1 cellular context compared by ENCODE assay signal in genomic region chr16:28930652-28931051, GRCh38.
TF ChIP-seq lines count a peak whose summit lies in the region.

No MANE protein-coding gene starts in this region.

TF ChIP-seq in GM12878, 131 proteins besides CTCF, POLR2A, EP300 and RAD21 (continued from another document and continues in another):
- TF ChIP-seq, protein P1, sequence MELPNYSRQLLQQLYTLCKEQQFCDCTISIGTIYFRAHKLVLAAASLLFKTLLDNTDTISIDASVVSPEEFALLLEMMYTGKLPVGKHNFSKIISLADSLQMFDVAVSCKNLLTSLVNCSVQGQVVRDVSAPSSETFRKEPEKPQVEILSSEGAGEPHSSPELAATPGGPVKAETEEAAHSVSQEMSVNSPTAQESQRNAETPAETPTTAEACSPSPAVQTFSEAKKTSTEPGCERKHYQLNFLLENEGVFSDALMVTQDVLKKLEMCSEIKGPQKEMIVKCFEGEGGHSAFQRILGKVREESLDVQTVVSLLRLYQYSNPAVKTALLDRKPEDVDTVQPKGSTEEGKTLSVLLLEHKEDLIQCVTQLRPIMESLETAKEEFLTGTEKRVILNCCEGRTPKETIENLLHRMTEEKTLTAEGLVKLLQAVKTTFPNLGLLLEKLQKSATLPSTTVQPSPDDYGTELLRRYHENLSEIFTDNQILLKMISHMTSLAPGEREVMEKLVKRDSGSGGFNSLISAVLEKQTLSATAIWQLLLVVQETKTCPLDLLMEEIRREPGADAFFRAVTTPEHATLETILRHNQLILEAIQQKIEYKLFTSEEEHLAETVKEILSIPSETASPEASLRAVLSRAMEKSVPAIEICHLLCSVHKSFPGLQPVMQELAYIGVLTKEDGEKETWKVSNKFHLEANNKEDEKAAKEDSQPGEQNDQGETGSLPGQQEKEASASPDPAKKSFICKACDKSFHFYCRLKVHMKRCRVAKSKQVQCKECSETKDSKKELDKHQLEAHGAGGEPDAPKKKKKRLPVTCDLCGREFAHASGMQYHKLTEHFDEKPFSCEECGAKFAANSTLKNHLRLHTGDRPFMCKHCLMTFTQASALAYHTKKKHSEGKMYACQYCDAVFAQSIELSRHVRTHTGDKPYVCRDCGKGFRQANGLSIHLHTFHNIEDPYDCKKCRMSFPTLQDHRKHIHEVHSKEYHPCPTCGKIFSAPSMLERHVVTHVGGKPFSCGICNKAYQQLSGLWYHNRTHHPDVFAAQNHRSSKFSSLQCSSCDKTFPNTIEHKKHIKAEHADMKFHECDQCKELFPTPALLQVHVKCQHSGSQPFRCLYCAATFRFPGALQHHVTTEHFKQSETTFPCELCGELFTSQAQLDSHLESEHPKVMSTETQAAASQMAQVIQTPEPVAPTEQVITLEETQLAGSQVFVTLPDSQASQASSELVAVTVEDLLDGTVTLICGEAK (IDR thresholded peaks at IDR 0.05; ENCODE audit: borderline replicate concordance): no peak
- peak; percentile 28; the same call in 1 of the 2 replicates for TF ChIP-seq CHD2 (IDR thresholded peaks at IDR 0.05; ENCODE audit: borderline replicate concordance, low read depth, low read length)
- peak; percentile 83; the same call in 1 of the 2 replicates for TF ChIP-seq TCF12 (IDR thresholded peaks at IDR 0.05; ENCODE audit: low read depth, low read length)
- peak; percentile 99 for TF ChIP-seq MEF2B (IDR thresholded peaks at IDR 0.05; ENCODE audit: partially characterized antibody, poor library complexity, severe bottlenecking)
- TF ChIP-seq EZH2 (IDR thresholded peaks at IDR 0.05; ENCODE audit: borderline replicate concordance, control insufficient read depth, low read depth, low read length): no peak
- peak; percentile 58 for TF ChIP-seq SP1 (IDR thresholded peaks at IDR 0.05; ENCODE audit: low read depth, low read length)
- TF ChIP-seq, protein P2, sequence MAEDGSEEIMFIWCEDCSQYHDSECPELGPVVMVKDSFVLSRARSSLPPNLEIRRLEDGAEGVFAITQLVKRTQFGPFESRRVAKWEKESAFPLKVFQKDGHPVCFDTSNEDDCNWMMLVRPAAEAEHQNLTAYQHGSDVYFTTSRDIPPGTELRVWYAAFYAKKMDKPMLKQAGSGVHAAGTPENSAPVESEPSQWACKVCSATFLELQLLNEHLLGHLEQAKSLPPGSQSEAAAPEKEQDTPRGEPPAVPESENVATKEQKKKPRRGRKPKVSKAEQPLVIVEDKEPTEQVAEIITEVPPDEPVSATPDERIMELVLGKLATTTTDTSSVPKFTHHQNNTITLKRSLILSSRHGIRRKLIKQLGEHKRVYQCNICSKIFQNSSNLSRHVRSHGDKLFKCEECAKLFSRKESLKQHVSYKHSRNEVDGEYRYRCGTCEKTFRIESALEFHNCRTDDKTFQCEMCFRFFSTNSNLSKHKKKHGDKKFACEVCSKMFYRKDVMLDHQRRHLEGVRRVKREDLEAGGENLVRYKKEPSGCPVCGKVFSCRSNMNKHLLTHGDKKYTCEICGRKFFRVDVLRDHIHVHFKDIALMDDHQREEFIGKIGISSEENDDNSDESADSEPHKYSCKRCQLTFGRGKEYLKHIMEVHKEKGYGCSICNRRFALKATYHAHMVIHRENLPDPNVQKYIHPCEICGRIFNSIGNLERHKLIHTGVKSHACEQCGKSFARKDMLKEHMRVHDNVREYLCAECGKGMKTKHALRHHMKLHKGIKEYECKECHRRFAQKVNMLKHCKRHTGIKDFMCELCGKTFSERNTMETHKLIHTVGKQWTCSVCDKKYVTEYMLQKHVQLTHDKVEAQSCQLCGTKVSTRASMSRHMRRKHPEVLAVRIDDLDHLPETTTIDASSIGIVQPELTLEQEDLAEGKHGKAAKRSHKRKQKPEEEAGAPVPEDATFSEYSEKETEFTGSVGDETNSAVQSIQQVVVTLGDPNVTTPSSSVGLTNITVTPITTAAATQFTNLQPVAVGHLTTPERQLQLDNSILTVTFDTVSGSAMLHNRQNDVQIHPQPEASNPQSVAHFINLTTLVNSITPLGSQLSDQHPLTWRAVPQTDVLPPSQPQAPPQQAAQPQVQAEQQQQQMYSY (CRISPR knock-in tag; IDR thresholded peaks at IDR 0.05): no peak
- TF ChIP-seq ZNF592 (IDR thresholded peaks at IDR 0.05): peak; percentile 74; the same call in 1 of the 2 replicates
- TF ChIP-seq JUNB (IDR thresholded peaks at IDR 0.05): no peak
- peak in 1 of 2 experiments; percentile 32; a peak in 1 of 4 replicates for TF ChIP-seq BHLHE40 (IDR thresholded peaks at IDR 0.05; ENCODE audit: borderline replicate concordance in 1 of 2, low read depth in 2 of 2, low read length in 1 of 2)
- no peak for TF ChIP-seq TAF1 (IDR thresholded peaks at IDR 0.05; ENCODE audit: borderline replicate concordance, low read depth, low read length)
- TF ChIP-seq CHD1 (IDR thresholded peaks at IDR 0.05; ENCODE audit: low read depth, low read length): no peak
- no peak for TF ChIP-seq HDGF (IDR thresholded peaks at IDR 0.05)
- TF ChIP-seq POU2F2 (IDR thresholded peaks at IDR 0.05; ENCODE audit: borderline replicate concordance, low read depth, low read length): 0 out of 3 replicates have a peak, but pooled peaks have one; percentile 22
- 0 out of 2 replicates have a peak, but pooled peaks have one; percentile 51 for TF ChIP-seq ZNF24 (IDR thresholded peaks at IDR 0.05)
- TF ChIP-seq SREBF2 (IDR thresholded peaks at IDR 0.05; ENCODE audit: low read length): no peak
- no peak for TF ChIP-seq ATF3 (IDR thresholded peaks at IDR 0.05; ENCODE audit: borderline replicate concordance, extremely low read depth, low read depth, low read length)
- TF ChIP-seq, protein P3, sequence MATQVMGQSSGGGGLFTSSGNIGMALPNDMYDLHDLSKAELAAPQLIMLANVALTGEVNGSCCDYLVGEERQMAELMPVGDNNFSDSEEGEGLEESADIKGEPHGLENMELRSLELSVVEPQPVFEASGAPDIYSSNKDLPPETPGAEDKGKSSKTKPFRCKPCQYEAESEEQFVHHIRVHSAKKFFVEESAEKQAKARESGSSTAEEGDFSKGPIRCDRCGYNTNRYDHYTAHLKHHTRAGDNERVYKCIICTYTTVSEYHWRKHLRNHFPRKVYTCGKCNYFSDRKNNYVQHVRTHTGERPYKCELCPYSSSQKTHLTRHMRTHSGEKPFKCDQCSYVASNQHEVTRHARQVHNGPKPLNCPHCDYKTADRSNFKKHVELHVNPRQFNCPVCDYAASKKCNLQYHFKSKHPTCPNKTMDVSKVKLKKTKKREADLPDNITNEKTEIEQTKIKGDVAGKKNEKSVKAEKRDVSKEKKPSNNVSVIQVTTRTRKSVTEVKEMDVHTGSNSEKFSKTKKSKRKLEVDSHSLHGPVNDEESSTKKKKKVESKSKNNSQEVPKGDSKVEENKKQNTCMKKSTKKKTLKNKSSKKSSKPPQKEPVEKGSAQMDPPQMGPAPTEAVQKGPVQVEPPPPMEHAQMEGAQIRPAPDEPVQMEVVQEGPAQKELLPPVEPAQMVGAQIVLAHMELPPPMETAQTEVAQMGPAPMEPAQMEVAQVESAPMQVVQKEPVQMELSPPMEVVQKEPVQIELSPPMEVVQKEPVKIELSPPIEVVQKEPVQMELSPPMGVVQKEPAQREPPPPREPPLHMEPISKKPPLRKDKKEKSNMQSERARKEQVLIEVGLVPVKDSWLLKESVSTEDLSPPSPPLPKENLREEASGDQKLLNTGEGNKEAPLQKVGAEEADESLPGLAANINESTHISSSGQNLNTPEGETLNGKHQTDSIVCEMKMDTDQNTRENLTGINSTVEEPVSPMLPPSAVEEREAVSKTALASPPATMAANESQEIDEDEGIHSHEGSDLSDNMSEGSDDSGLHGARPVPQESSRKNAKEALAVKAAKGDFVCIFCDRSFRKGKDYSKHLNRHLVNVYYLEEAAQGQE (IDR thresholded peaks at IDR 0.05; ENCODE audit: low read depth, low read length): no peak
- no peak for TF ChIP-seq NKRF (conservative IDR thresholded peaks at IDR 0.05)
- peak; percentile 77 for TF ChIP-seq CUX1 (IDR thresholded peaks at IDR 0.05; ENCODE audit: insufficient replicate concordance, low read depth, low read length)
- TF ChIP-seq IRF3 (IDR thresholded peaks at IDR 0.05): 0 out of 2 replicates have a peak, but pooled peaks have one; percentile 16
